16 cellular contexts compared by ENCODE assay signal in genomic region chr5:143495124-143495523, GRCh38.
A peak's percentile ranks its signal among the peaks of the same experiment; 100 is the strongest.
DNase-seq lines count a peak whose midpoint lies in the region; ATAC-seq lines count a peak whose summit lies in the region.
"Had no signal": no experiment of that assay in that cellular context is flagged by ENCODE, and none has a peak within 500 bp of the region (broad histone marks: within the 10 kb centered on the region; RNA-seq: fewer than 3 reads in every experiment).

No MANE protein-coding gene starts in this region.

- DNase-seq in DMS 273 (lab: John Stamatoyannopoulos, UW; ENCODE audit: unreplicated experiment) (peak; percentile 12), DMS 273 treated with DMSO at 0.1 percent for 48 hours (lab: John Stamatoyannopoulos, UW) (no peak), SK-N-MC (ENCODE audit: low read depth, low spot score) (peak; percentile 45), left ventricle myocardium superior (no peak), SW 1271 (lab: John Stamatoyannopoulos, UW) (no peak), hippocampal formation (lab: John Stamatoyannopoulos, UW) (no peak)
- DNase-seq: activated CD8-positive, alpha-beta memory T cell treated with anti-CD3 and anti-CD28 coated beads for 24 hours; activated gamma-delta T cell; CD8-positive, alpha-beta memory T cell; effector CD4-positive, alpha-beta T cell; psoas muscle had no signal

- H3K36me3 ChIP-seq in SK-N-MC (ENCODE audit: insufficient read depth, low read length) (no peaks in the 10 kb centered on the region), subcutaneous abdominal adipose tissue (ENCODE audit: control insufficient read depth in 5 of 5, insufficient read depth in 5 of 5, low read length in 5 of 5) (no peaks in the 10 kb centered on the region)
- H3K36me3 ChIP-seq: HAP-1 had no signal

- H3K9me3 ChIP-seq in SK-N-MC (ENCODE audit: low read depth, low read length) (no peaks in the 10 kb centered on the region), subcutaneous abdominal adipose tissue (ENCODE audit: control insufficient read depth in 5 of 5, low read length in 5 of 5) (no peaks in the 10 kb centered on the region)
- H3K9me3 ChIP-seq: HAP-1, psoas muscle had no signal

- no peak overlapping the region for H3K9ac ChIP-seq in SK-N-MC (ENCODE audit: insufficient read length)
- no peak overlapping the region for H3K9ac ChIP-seq in subcutaneous abdominal adipose tissue (ENCODE audit: low read length in 5 of 5)

- peaks cover 3 to 36% (median 26%) of the 10 kb centered on the region in 5 donors for H3K4me1 ChIP-seq in subcutaneous abdominal adipose tissue (ENCODE audit: control insufficient read depth in 5 of 5, insufficient read depth in 5 of 5, low read length in 5 of 5)
- H3K4me1 ChIP-seq: HAP-1 had no signal

- ATAC-seq in left ventricle myocardium superior (peak; percentile 51), HG03342 (IDR thresholded peaks at IDR 0.05; ENCODE audit: unreplicated experiment) (no peak)
- ATAC-seq: stimulated activated memory B cell treated with anti-CD40 and anti-IgM and Interleukin-4, amounts not matched to agents 10 μg/mL and 1 μg/mL and 100 μg/mL, for 72 hours had no signal

- H3K4me3 ChIP-seq in SK-N-MC: peak overlapping the region; percentile 71
- H3K4me3 ChIP-seq in subcutaneous abdominal adipose tissue (ENCODE audit: low read depth in 1 of 5, low read length in 5 of 5): no peak overlapping the region
- H3K4me3 ChIP-seq: HAP-1, psoas muscle had no signal

- intact Hi-C loops in left ventricle myocardium superior (cut with micrococcal nuclease): no loop called here

- no peaks in the 10 kb centered on the region for H3K27me3 ChIP-seq in subcutaneous abdominal adipose tissue (ENCODE audit: control insufficient read depth in 5 of 5, insufficient read depth in 4 of 5, low read length in 5 of 5)

- H3K27ac ChIP-seq in SK-N-MC: peak overlapping the region; percentile 94
- H3K27ac ChIP-seq in subcutaneous abdominal adipose tissue (ENCODE audit: low read depth, low read length): peak overlapping the region; percentile 79
- H3K27ac ChIP-seq: 22Rv1, psoas muscle had no signal

Comparison
In these comparisons a context has a peak if more than half of its experiments do, and no peak if none do; other contexts are left out.
1. DNase-seq: peak in DMS 273 (single experiment) and SK-N-MC (single experiment); none in DMS 273 treated with DMSO at 0.1 percent for 48 hours (single experiment), left ventricle myocardium superior (single experiment), SW 1271 (0 of 2) and hippocampal formation (0 of 2).